8 cellular contexts compared by ENCODE assay signal in genomic region chr6:166419268-166419667, GRCh38. TPM values are rescaled to one million over a fixed set of nuclear protein-coding genes. Genes with fewer than 3 reads are reported as not detected.
DNase-seq lines count a peak whose midpoint lies in the region; ATAC-seq and TF ChIP-seq lines count a peak whose summit lies in the region.

No MANE protein-coding gene starts in this region.

- peak; percentile 75 for DNase-seq in activated CD4-positive, alpha-beta T cell treated with anti-CD3 and anti-CD28 coated beads for 36 hours
- peak; percentile 45 to 65 for DNase-seq in foreskin keratinocyte
- no peak for DNase-seq in NCI-H446 treated with DMSO at 0.1 percent for 48 hours (lab: John Stamatoyannopoulos, UW)
- DNase-seq in osteoblast (ENCODE audit: insufficient read length, low spot score, missing footprints), result no peak
- DNase-seq in SIG-M5 treated with dmso at 0.1 percent for 504 hours (lab: John Stamatoyannopoulos, UW; ENCODE audit: unreplicated experiment), result no peak
- no peak for DNase-seq in NOMO-1 treated with dmso at 0.1 percent for 144 hours (lab: John Stamatoyannopoulos, UW; ENCODE audit: unreplicated experiment)

- H3K27ac ChIP-seq in foreskin keratinocyte (no peak overlapping the region), osteoblast (ENCODE audit: low read depth, low read length) (no peak overlapping the region)

- H3K36me3 Mint-ChIP-seq in activated CD4-positive, alpha-beta T cell treated with anti-CD3 and anti-CD28 coated beads for 36 hours (ENCODE audit: low read depth), result peaks cover 22% of the 10 kb centered on the region

- H4K20me1 ChIP-seq in osteoblast (ENCODE audit: insufficient read depth, low read length), result no peaks in the 10 kb centered on the region

- no peaks in the 10 kb centered on the region for H3K9me3 ChIP-seq in osteoblast (ENCODE audit: low read depth, low read length)

- H3K4me1 ChIP-seq in foreskin keratinocyte (no peaks in the 10 kb centered on the region), osteoblast (ENCODE audit: insufficient read depth, low read length) (peaks cover 5% of the 10 kb centered on the region)

- peak overlapping the region; percentile 34 for H3K27ac Mint-ChIP-seq in activated CD4-positive, alpha-beta T cell treated with anti-CD3 and anti-CD28 coated beads for 36 hours

- H3K27me3 Mint-ChIP-seq in activated CD4-positive, alpha-beta T cell treated with anti-CD3 and anti-CD28 coated beads for 36 hours, result no peaks in the 10 kb centered on the region

- H3K4me1 Mint-ChIP-seq in activated CD4-positive, alpha-beta T cell treated with anti-CD3 and anti-CD28 coated beads for 36 hours, result peaks cover 63% of the 10 kb centered on the region

- ATAC-seq in GM19328 (IDR thresholded peaks at IDR 0.05; ENCODE audit: unreplicated experiment), result peak; percentile 86
- ATAC-seq in HG03103 (IDR thresholded peaks at IDR 0.05; ENCODE audit: low read depth, unreplicated experiment), result peak; percentile 84
- ATAC-seq in activated CD4-positive, alpha-beta T cell treated with anti-CD3 and anti-CD28 coated beads for 36 hours, result peak; percentile 50
- peak; percentile 76 for ATAC-seq in foreskin keratinocyte

- H2AFZ ChIP-seq in osteoblast (ENCODE audit: low read length), result no peak overlapping the region

- H3K27me3 ChIP-seq in foreskin keratinocyte (no peaks in the 10 kb centered on the region), osteoblast (ENCODE audit: insufficient read depth, low read length) (no peaks in the 10 kb centered on the region)

- H3K36me3 ChIP-seq in osteoblast (ENCODE audit: insufficient read depth, low read length), result peaks cover 26% of the 10 kb centered on the region

- intact Hi-C loops in activated CD4-positive, alpha-beta T cell treated with anti-CD3 and anti-CD28 coated beads for 36 hours (cut with DNase I, micrococcal nuclease), result loop anchor here (2.0 to 5.0 kb wide), 3 partner anchors 68 to 208 kb away; partner anchors contain the start of gene RPS6KA2 (in 2 of the 2)

- H3K4me3 Mint-ChIP-seq in activated CD4-positive, alpha-beta T cell treated with anti-CD3 and anti-CD28 coated beads for 36 hours, result no peak overlapping the region

- H3K4me3 ChIP-seq in osteoblast (ENCODE audit: insufficient read depth, low read length), result no peak overlapping the region

- H3K4me2 ChIP-seq in osteoblast (ENCODE audit: insufficient read depth, low read length), result no peak overlapping the region

- peaks cover 10% of the 10 kb centered on the region for H3K9me3 Mint-ChIP-seq in activated CD4-positive, alpha-beta T cell treated with anti-CD3 and anti-CD28 coated beads for 36 hours (ENCODE audit: low read depth)

- POLR2A ChIA-PET in activated CD4-positive, alpha-beta T cell treated with anti-CD3 and anti-CD28 coated beads for 36 hours (lab: Charles Lee), result interaction anchor here (0.6 kb wide), 1 partner anchor 98 kb away, joined by 5 read pairs; no protein-coding TSS in a partner anchor

- TF ChIP-seq CTCF in foreskin keratinocyte (conservative IDR thresholded peaks at IDR 0.05) (no peak), osteoblast (IDR thresholded peaks at IDR 0.05; ENCODE audit: extremely low read depth, low read depth, low read length) (no peak)

- H3K79me2 ChIP-seq in osteoblast (ENCODE audit: insufficient read depth, low read length), result peaks cover 3% of the 10 kb centered on the region

- CTCF ChIA-PET in activated CD4-positive, alpha-beta T cell treated with anti-CD3 and anti-CD28 coated beads for 36 hours (lab: Charles Lee), result interaction anchor here (0.8 kb wide), 1 partner anchor 208 kb away, joined by 3 read pairs; the partner anchor contains the start of gene RPS6KA2

RNA-seq across cellular contexts. Expression of gene MPC1, which starts 36.5 kb away (rescaled TPM):
- 10 to 100 TPM; 17.7 to 20.5 TPM for total RNA-seq in activated CD4-positive, alpha-beta T cell treated with anti-CD3 and anti-CD28 coated beads for 36 hours
- total RNA-seq in foreskin keratinocyte (22.8 and 28.9 TPM in 2 replicates), osteoblast (23.5 and 29.5 TPM in 2 replicates)
- 30.1 and 40.3 TPM in 2 replicates for polyA plus RNA-seq in foreskin keratinocyte

Comparison
In these comparisons a context has a peak if more than half of its experiments do, and no peak if none do; other contexts are left out.
1. DNase-seq: peak in activated CD4-positive, alpha-beta T cell treated with anti-CD3 and anti-CD28 coated beads for 36 hours (single experiment) and foreskin keratinocyte (2 of 2); none in NCI-H446 treated with DMSO at 0.1 percent for 48 hours (single experiment), osteoblast (single experiment), SIG-M5 treated with dmso at 0.1 percent for 504 hours (single experiment) and NOMO-1 treated with dmso at 0.1 percent for 144 hours (single experiment).
2. Peak in every context shown above with its lines, with median percentiles within 50 percentile points of each other: ATAC-seq.